In the genomic region with DNA sequence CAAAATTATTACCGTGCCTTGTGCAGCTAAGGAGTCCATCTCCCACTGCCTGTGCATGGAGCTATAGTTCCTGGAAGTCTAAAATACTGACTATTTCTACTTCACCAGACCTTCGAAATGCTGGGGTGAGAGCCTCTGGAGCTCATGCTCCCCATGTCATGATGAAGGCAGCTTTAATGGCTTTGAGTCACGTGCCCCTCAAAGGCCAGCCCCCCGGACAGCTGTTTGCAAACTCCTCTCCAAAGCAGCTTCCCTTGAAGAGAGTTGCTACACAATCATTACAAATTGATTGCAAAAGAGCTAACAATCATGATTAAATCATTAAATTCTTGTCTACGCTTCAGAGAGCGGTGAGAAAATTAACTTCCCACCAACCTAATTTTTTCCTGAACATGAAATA, we compare ENCODE assay signal across 16 cellular contexts.
A peak's percentile ranks its signal among the peaks of the same experiment; 100 is the strongest.
DNase-seq lines count a peak whose midpoint lies in the region; ATAC-seq and TF ChIP-seq lines count a peak whose summit lies in the region.
"Had no signal": no experiment of that assay in that cellular context is flagged by ENCODE, and none has a peak within 500 bp of the region (broad histone marks: within the 10 kb centered on the region; RNA-seq: fewer than 3 reads in every experiment).

No MANE protein-coding gene starts in this region.

- peak; percentile 9 for DNase-seq in NCI-H1436 (lab: John Stamatoyannopoulos, UW)
- DNase-seq in NCI-H1436 treated with DMSO at 0.1 percent for 48 hours (lab: John Stamatoyannopoulos, UW) = no peak
- peak; percentile 56 for DNase-seq in NCI-H82 (lab: John Stamatoyannopoulos, UW)
- DNase-seq in NCI-H82 treated with DMSO at 0.1 percent for 48 hours (lab: John Stamatoyannopoulos, UW; ENCODE audit: unreplicated experiment) = no peak
- DNase-seq in left kidney (ENCODE audit: low read depth, low spot score) = peak; percentile 58
- no peak for DNase-seq in neural progenitor cell (ENCODE audit: low spot score)
- DNase-seq: 8988T; AML-193; Caco-2; CD8-positive, alpha-beta memory T cell; DMS53; HCEC 1CT; HFFc6 had no signal

- no peaks in the 10 kb centered on the region for H3K27me3 ChIP-seq in neural progenitor cell
- H3K27me3 ChIP-seq: BLaER1 had no signal

- H3K27me3 Mint-ChIP-seq in neural progenitor cell (ENCODE audit: insufficient read depth, low read depth) = peaks cover 2% of the 10 kb centered on the region

- ATAC-seq in GM21619 (IDR thresholded peaks at IDR 0.05; ENCODE audit: unreplicated experiment) = no peak

- no peaks in the 10 kb centered on the region for H3F3A ChIP-seq in neural progenitor cell (ENCODE audit: low read depth)

- H3K36me3 ChIP-seq in neural progenitor cell = no peaks in the 10 kb centered on the region
- H3K36me3 ChIP-seq: BLaER1 had no signal

- peaks cover 31% of the 10 kb centered on the region for H3K4me1 Mint-ChIP-seq in neural progenitor cell
- H3K4me1 Mint-ChIP-seq: CD8-positive, alpha-beta memory T cell; IgD-negative memory B cell had no signal

- H3K9me3 Mint-ChIP-seq in neural progenitor cell = peaks cover 3% of the 10 kb centered on the region

- no peak overlapping the region for H3K4me2 ChIP-seq in neural progenitor cell
- H3K4me2 ChIP-seq: BLaER1 had no signal

- H3K4me3 Mint-ChIP-seq in neural progenitor cell = no peak overlapping the region
- H3K4me3 Mint-ChIP-seq: CD8-positive, alpha-beta memory T cell; HFFc6; IgD-negative memory B cell had no signal

- H3K27ac ChIP-seq in neural progenitor cell = no peak overlapping the region
- H3K27ac ChIP-seq: BLaER1 had no signal

- no peak overlapping the region for H2AFZ ChIP-seq in neural progenitor cell (replicated peaks)

- no peaks in the 10 kb centered on the region for H3K36me3 Mint-ChIP-seq in neural progenitor cell
- H3K36me3 Mint-ChIP-seq: CD8-positive, alpha-beta memory T cell; IgD-negative memory B cell had no signal

- H3K9ac ChIP-seq in neural progenitor cell = no peak overlapping the region
- H3K9ac ChIP-seq: BLaER1 had no signal

- H3K4me3 ChIP-seq in neural progenitor cell = no peak overlapping the region
- H3K4me3 ChIP-seq: BLaER1 had no signal

- no peaks in the 10 kb centered on the region for H3K9me3 ChIP-seq in neural progenitor cell (ENCODE audit: low read depth)

- peaks cover 27% of the 10 kb centered on the region for H3K4me1 ChIP-seq in neural progenitor cell
- H3K4me1 ChIP-seq: BLaER1 had no signal

- H4K20me1 ChIP-seq in neural progenitor cell (ENCODE audit: low read depth) = no peaks in the 10 kb centered on the region
- H4K20me1 ChIP-seq: BLaER1 had no signal

- TF ChIP-seq CTCF in neural progenitor cell (IDR thresholded peaks at IDR 0.05) = no peak

- H3K27ac Mint-ChIP-seq in neural progenitor cell = no peak overlapping the region
- H3K27ac Mint-ChIP-seq: CD8-positive, alpha-beta memory T cell; HFFc6; IgD-negative memory B cell had no signal

- no peaks in the 10 kb centered on the region for H3K79me2 ChIP-seq in neural progenitor cell (ENCODE audit: low read depth)

Comparison
In these comparisons a context has a peak if more than half of its experiments do, and no peak if none do; other contexts are left out.
1. DNase-seq: peak in NCI-H1436 (single experiment), NCI-H82 (single experiment) and left kidney (single experiment); none in NCI-H1436 treated with DMSO at 0.1 percent for 48 hours (single experiment), NCI-H82 treated with DMSO at 0.1 percent for 48 hours (single experiment) and neural progenitor cell (single experiment).